Comparison of ENCODE assay signal across 8 cellular contexts in genomic region chr16:2511996-2512919, GRCh38. TPM values are rescaled to one million over a fixed set of nuclear protein-coding genes. Genes with fewer than 3 reads are reported as not detected.
DNase-seq lines count a peak whose midpoint lies in the region; ATAC-seq and TF ChIP-seq lines count a peak whose summit lies in the region.

No MANE protein-coding gene starts in this region.

- no peaks in the 10 kb centered on the region for H3K27me3 ChIP-seq in HUES64 (ENCODE audit: insufficient read depth, low read length)

- no peak for TF ChIP-seq CTCF in 22Rv1 (IDR thresholded peaks at IDR 0.05)
- TF ChIP-seq CTCF in nephron progenitor cell (IDR thresholded peaks at IDR 0.05): no peak

- WGBS in HUES64: 80% methylated on average over 17 of the region's 17 CpGs

- no peaks in the 10 kb centered on the region for H3K36me3 ChIP-seq in HUES64 (ENCODE audit: insufficient read depth, low read length)

- peaks cover 27% of the 10 kb centered on the region; the same call in 1 of the 2 replicates for H3K4me1 ChIP-seq in HUES64 (ENCODE audit: insufficient read depth, low read length)

- H3K4me3 Mint-ChIP-seq in nephron progenitor cell: peak overlapping the region; percentile 86

- no peak for ATAC-seq in GM18870 (IDR thresholded peaks at IDR 0.05; ENCODE audit: unreplicated experiment)

- no peaks in the 10 kb centered on the region for H3K9me3 ChIP-seq in HUES64 (ENCODE audit: insufficient read depth, low read depth, low read length)

- no peak for DNase-seq in caudate nucleus (lab: John Stamatoyannopoulos, UW)
- DNase-seq in nephron progenitor cell: no peak
- no peak for DNase-seq in iPS-NIHi7 (ENCODE audit: extremely low spot score)
- DNase-seq in foreskin melanocyte: no peak
- DNase-seq in NCI-H345 treated with DMSO at 0.1 percent for 48 hours (lab: John Stamatoyannopoulos, UW; ENCODE audit: unreplicated experiment): no peak

- H3K27ac ChIP-seq in 22Rv1 (peak overlapping the region; percentile 92), HUES64 (ENCODE audit: low read depth, low read length) (no peak overlapping the region), caudate nucleus (ENCODE audit: low read depth, low read length) (peak overlapping the region; percentile 99)

- H3K9ac ChIP-seq in HUES64 (ENCODE audit: low read depth, low read length): 0 out of 2 replicates have a peak overlapping the region, but pooled peaks have one; percentile 4

- H3K4me3 ChIP-seq in HUES64 (ENCODE audit: low read length): peak overlapping the region; percentile 89; the same call in 1 of the 2 replicates

- peaks cover 17% of the 10 kb centered on the region for H3K27me3 Mint-ChIP-seq in nephron progenitor cell (ENCODE audit: low read depth, poor library complexity)

- peak overlapping the region; percentile 98 for H3K27ac Mint-ChIP-seq in nephron progenitor cell

- peaks cover 6% of the 10 kb centered on the region for H3K36me3 Mint-ChIP-seq in nephron progenitor cell (ENCODE audit: low read depth)

- H3K9me3 Mint-ChIP-seq in nephron progenitor cell: no peaks in the 10 kb centered on the region

- peaks cover 66% of the 10 kb centered on the region for H3K4me1 Mint-ChIP-seq in nephron progenitor cell

RNA-seq across cellular contexts. Expression of gene ATP6V0C, which starts 1.5 kb away (rescaled TPM):
- polyA plus RNA-seq in HUES64 (2013, experiment 1 of 2): 201 TPM
- polyA plus RNA-seq in HUES64 (2013, experiment 2 of 2): 219 TPM

RNA-seq across cellular contexts. Expression of gene AMDHD2, which starts 7.9 kb away (rescaled TPM):
- 30.3 TPM for polyA plus RNA-seq in HUES64 (2013, experiment 1 of 2)
- 19.7 TPM for polyA plus RNA-seq in HUES64 (2013, experiment 2 of 2)

RNA-seq across cellular contexts. Expression of gene CEMP1, which starts 18.9 kb away (rescaled TPM):
- polyA plus RNA-seq in HUES64 (2013, experiment 1 of 2): not detected
- polyA plus RNA-seq in HUES64 (2013, experiment 2 of 2): not detected

RNA-seq across cellular contexts. Expression of gene PDPK1, which starts 25.6 kb away (rescaled TPM):
- polyA plus RNA-seq in HUES64 (2013, experiment 1 of 2): 13.8 TPM
- 12.0 TPM for polyA plus RNA-seq in HUES64 (2013, experiment 2 of 2)

RNA-seq across cellular contexts. Expression of gene TBC1D24, which starts 37.3 kb away (rescaled TPM):
- 4.2 TPM for polyA plus RNA-seq in HUES64 (2013, experiment 1 of 2)
- polyA plus RNA-seq in HUES64 (2013, experiment 2 of 2): 7.0 TPM
